ENCODE assay signal across 1 cellular context in the genomic region with DNA sequence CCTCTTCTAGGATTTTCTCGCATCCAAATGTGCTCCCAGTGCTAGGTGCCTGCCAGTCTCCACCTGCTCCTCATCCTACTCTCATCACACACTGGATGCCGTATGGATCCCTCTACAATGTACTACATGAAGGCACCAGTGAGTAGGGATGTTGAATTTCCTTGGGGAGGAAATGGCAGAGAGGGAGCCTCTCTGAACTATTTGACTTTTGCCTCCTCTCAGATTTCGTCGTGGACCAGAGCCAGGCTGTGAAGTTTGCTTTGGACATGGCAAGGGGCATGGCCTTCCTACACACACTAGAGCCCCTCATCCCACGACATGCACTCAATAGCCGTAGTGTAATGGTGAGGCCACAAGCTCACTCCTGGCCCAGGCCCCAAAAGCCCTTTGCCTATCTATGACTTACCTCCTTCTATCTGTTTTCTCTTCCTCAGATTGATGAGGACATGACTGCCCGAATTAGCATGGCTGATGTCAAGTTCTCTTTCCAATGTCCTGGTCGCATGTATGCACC.
TF ChIP-seq lines count a peak whose summit lies in the region.

No MANE protein-coding gene starts in this region.

TF ChIP-seq in GM12878, 131 proteins besides CTCF, POLR2A, EP300 and RAD21:
- no peak for TF ChIP-seq POLR2AphosphoS5 (IDR thresholded peaks at IDR 0.05; ENCODE audit: low read length)
- TF ChIP-seq CEBPB (IDR thresholded peaks at IDR 0.05; ENCODE audit: borderline replicate concordance in 1 of 2, low read depth in 2 of 2, low read length in 2 of 2): no peak
- TF ChIP-seq NR2C1 (IDR thresholded peaks at IDR 0.05): no peak
- TF ChIP-seq, protein P1, sequence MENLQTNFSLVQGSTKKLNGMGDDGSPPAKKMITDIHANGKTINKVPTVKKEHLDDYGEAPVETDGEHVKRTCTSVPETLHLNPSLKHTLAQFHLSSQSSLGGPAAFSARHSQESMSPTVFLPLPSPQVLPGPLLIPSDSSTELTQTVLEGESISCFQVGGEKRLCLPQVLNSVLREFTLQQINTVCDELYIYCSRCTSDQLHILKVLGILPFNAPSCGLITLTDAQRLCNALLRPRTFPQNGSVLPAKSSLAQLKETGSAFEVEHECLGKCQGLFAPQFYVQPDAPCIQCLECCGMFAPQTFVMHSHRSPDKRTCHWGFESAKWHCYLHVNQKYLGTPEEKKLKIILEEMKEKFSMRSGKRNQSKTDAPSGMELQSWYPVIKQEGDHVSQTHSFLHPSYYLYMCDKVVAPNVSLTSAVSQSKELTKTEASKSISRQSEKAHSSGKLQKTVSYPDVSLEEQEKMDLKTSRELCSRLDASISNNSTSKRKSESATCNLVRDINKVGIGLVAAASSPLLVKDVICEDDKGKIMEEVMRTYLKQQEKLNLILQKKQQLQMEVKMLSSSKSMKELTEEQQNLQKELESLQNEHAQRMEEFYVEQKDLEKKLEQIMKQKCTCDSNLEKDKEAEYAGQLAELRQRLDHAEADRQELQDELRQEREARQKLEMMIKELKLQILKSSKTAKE (IDR thresholded peaks at IDR 0.05; ENCODE audit: low read depth, poor library complexity, severe bottlenecking): no peak
- no peak for TF ChIP-seq YY1 (IDR thresholded peaks at IDR 0.05; ENCODE audit: low read depth, low read length)
- TF ChIP-seq SRF (IDR thresholded peaks at IDR 0.05; ENCODE audit: low read depth in 2 of 2, low read length in 2 of 2): no peak
- TF ChIP-seq, protein P2, sequence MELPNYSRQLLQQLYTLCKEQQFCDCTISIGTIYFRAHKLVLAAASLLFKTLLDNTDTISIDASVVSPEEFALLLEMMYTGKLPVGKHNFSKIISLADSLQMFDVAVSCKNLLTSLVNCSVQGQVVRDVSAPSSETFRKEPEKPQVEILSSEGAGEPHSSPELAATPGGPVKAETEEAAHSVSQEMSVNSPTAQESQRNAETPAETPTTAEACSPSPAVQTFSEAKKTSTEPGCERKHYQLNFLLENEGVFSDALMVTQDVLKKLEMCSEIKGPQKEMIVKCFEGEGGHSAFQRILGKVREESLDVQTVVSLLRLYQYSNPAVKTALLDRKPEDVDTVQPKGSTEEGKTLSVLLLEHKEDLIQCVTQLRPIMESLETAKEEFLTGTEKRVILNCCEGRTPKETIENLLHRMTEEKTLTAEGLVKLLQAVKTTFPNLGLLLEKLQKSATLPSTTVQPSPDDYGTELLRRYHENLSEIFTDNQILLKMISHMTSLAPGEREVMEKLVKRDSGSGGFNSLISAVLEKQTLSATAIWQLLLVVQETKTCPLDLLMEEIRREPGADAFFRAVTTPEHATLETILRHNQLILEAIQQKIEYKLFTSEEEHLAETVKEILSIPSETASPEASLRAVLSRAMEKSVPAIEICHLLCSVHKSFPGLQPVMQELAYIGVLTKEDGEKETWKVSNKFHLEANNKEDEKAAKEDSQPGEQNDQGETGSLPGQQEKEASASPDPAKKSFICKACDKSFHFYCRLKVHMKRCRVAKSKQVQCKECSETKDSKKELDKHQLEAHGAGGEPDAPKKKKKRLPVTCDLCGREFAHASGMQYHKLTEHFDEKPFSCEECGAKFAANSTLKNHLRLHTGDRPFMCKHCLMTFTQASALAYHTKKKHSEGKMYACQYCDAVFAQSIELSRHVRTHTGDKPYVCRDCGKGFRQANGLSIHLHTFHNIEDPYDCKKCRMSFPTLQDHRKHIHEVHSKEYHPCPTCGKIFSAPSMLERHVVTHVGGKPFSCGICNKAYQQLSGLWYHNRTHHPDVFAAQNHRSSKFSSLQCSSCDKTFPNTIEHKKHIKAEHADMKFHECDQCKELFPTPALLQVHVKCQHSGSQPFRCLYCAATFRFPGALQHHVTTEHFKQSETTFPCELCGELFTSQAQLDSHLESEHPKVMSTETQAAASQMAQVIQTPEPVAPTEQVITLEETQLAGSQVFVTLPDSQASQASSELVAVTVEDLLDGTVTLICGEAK (IDR thresholded peaks at IDR 0.05; ENCODE audit: borderline replicate concordance): no peak
- TF ChIP-seq RCOR1 (conservative IDR thresholded peaks at IDR 0.05; ENCODE audit: low read depth, low read length): no peak
- no peak for TF ChIP-seq TCF7 (IDR thresholded peaks at IDR 0.05; ENCODE audit: borderline replicate concordance)
- TF ChIP-seq EED (IDR thresholded peaks at IDR 0.05; ENCODE audit: low read depth): no peak
- TF ChIP-seq ZNF384 (IDR thresholded peaks at IDR 0.05; ENCODE audit: borderline replicate concordance, low read depth, low read length): no peak
- TF ChIP-seq, protein P3, sequence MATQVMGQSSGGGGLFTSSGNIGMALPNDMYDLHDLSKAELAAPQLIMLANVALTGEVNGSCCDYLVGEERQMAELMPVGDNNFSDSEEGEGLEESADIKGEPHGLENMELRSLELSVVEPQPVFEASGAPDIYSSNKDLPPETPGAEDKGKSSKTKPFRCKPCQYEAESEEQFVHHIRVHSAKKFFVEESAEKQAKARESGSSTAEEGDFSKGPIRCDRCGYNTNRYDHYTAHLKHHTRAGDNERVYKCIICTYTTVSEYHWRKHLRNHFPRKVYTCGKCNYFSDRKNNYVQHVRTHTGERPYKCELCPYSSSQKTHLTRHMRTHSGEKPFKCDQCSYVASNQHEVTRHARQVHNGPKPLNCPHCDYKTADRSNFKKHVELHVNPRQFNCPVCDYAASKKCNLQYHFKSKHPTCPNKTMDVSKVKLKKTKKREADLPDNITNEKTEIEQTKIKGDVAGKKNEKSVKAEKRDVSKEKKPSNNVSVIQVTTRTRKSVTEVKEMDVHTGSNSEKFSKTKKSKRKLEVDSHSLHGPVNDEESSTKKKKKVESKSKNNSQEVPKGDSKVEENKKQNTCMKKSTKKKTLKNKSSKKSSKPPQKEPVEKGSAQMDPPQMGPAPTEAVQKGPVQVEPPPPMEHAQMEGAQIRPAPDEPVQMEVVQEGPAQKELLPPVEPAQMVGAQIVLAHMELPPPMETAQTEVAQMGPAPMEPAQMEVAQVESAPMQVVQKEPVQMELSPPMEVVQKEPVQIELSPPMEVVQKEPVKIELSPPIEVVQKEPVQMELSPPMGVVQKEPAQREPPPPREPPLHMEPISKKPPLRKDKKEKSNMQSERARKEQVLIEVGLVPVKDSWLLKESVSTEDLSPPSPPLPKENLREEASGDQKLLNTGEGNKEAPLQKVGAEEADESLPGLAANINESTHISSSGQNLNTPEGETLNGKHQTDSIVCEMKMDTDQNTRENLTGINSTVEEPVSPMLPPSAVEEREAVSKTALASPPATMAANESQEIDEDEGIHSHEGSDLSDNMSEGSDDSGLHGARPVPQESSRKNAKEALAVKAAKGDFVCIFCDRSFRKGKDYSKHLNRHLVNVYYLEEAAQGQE (IDR thresholded peaks at IDR 0.05; ENCODE audit: low read depth, low read length): no peak
- TF ChIP-seq SIN3A (IDR thresholded peaks at IDR 0.05; ENCODE audit: low read depth, low read length): no peak
- TF ChIP-seq, protein P4, sequence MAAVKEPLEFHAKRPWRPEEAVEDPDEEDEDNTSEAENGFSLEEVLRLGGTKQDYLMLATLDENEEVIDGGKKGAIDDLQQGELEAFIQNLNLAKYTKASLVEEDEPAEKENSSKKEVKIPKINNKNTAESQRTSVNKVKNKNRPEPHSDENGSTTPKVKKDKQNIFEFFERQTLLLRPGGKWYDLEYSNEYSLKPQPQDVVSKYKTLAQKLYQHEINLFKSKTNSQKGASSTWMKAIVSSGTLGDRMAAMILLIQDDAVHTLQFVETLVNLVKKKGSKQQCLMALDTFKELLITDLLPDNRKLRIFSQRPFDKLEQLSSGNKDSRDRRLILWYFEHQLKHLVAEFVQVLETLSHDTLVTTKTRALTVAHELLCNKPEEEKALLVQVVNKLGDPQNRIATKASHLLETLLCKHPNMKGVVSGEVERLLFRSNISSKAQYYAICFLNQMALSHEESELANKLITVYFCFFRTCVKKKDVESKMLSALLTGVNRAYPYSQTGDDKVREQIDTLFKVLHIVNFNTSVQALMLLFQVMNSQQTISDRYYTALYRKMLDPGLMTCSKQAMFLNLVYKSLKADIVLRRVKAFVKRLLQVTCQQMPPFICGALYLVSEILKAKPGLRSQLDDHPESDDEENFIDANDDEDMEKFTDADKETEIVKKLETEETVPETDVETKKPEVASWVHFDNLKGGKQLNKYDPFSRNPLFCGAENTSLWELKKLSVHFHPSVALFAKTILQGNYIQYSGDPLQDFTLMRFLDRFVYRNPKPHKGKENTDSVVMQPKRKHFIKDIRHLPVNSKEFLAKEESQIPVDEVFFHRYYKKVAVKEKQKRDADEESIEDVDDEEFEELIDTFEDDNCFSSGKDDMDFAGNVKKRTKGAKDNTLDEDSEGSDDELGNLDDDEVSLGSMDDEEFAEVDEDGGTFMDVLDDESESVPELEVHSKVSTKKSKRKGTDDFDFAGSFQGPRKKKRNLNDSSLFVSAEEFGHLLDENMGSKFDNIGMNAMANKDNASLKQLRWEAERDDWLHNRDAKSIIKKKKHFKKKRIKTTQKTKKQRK (IDR thresholded peaks at IDR 0.05; ENCODE audit: low read depth, low read length): no peak
- TF ChIP-seq HCFC1 (IDR thresholded peaks at IDR 0.05; ENCODE audit: low read length): no peak
- no peak for TF ChIP-seq POLR2AphosphoS2 (IDR thresholded peaks at IDR 0.05; ENCODE audit: low read depth, low read length)
